In the genomic region with DNA sequence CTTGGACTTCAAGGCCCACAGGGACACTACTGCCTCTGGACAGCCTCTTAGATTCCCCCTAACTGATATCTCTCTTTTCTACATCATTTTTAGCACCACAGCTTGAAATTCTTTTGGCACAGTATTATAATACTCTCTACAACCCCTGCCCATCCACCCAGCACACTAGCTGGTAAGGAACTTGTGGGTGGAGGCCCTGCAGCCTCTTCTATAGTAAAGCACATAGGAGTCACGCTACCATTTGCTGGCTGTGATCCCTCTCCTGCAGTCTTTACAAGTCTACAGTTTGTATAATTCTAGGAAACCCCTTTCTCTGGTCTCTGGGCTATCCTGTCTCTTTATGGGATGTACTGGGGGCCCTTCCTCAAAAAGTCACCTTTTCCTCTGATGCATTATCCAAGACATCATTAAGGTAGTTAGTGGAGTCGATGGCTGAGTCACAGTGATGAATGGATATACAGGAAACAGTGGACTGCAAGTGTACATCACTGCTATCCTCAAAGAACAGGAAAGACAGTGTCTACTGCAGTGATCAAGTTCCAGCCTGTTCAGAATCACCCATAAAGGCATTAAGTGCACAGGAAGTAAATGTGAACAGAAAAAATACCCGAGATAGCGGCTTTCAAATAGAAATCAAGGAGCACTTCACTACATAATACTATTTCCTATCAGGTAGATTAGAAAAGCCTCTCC, we compare ENCODE assay signal across 9 cellular contexts. TPM values are rescaled to one million over a fixed set of nuclear protein-coding genes. Genes with fewer than 3 reads are reported as not detected.
A peak's percentile ranks its signal among the peaks of the same experiment; 100 is the strongest.
DNase-seq lines count a peak whose midpoint lies in the region; ATAC-seq and TF ChIP-seq lines count a peak whose summit lies in the region.
"Had no signal": no experiment of that assay in that cellular context is flagged by ENCODE, and none has a peak within 500 bp of the region (broad histone marks: within the 10 kb centered on the region; RNA-seq: fewer than 3 reads in every experiment).

No MANE protein-coding gene starts in this region.

- H3K36me3 Mint-ChIP-seq in activated naive CD4-positive, alpha-beta T cell treated with anti-CD3 and anti-CD28 coated beads, Interleukin-2, amount 10 ng/mL, durations not matched to agents 7 days and 5 days, result peaks cover 85% of the 10 kb centered on the region
- peaks cover 88% of the 10 kb centered on the region for H3K36me3 Mint-ChIP-seq in activated CD8-positive, alpha-beta T cell treated with anti-CD3 and anti-CD28 coated beads, Interleukin-2, amount 10 ng/mL, durations not matched to agents 7 days and 5 days (ENCODE audit: low read depth)
- H3K36me3 Mint-ChIP-seq in type B pancreatic cell, result peaks cover 44% of the 10 kb centered on the region

- CTCF ChIA-PET in activated naive CD4-positive, alpha-beta T cell treated with anti-CD3 and anti-CD28 coated beads, Interleukin-2, amount 10 ng/mL, durations not matched to agents 7 days and 5 days (lab: Charles Lee), result interaction anchor here (1.0 to 2.4 kb wide), 3 partner anchors 10 to 63 kb away, joined by 4 to 7 read pairs (median 4); partner anchors contain the start of gene STK17A
- CTCF ChIA-PET in activated CD8-positive, alpha-beta T cell treated with anti-CD3 and anti-CD28 coated beads, Interleukin-2, amount 10 ng/mL, durations not matched to agents 7 days and 5 days (lab: Charles Lee), result interaction anchor here (1.0 to 5.0 kb wide), 7 partner anchors 10 to 63 kb away, joined by 3 to 48 read pairs (median 6); partner anchors contain the start of gene STK17A

- no peak for DNase-seq in activated naive CD4-positive, alpha-beta T cell treated with anti-CD3 and anti-CD28 coated beads, Interleukin-2, amount 10 ng/mL, durations not matched to agents 7 days and 5 days
- no peak for DNase-seq in activated naive CD4-positive, alpha-beta T cell treated with anti-CD3 and anti-CD28 coated beads, Interleukin-2, amount 50 U/mL, for 16 hours
- DNase-seq in activated CD8-positive, alpha-beta T cell treated with anti-CD3 and anti-CD28 coated beads, Interleukin-2, amount 10 ng/mL, durations not matched to agents 7 days and 5 days, result no peak
- peak; percentile 77 for DNase-seq in iris pigment epithelial cell (ENCODE audit: low read depth)
- no peak for DNase-seq in type B pancreatic cell (ENCODE audit: extremely low spot score, unreplicated experiment)
- DNase-seq in NCI-H1048 (lab: John Stamatoyannopoulos, UW), result no peak
- no peak for DNase-seq in middle frontal gyrus (ENCODE audit: extremely low spot score, low spot score)
- DNase-seq in D341Med (ENCODE audit: low spot score), result no peak
- DNase-seq: stimulated activated CD4-positive, alpha-beta T cell treated with anti-CD3 and anti-CD28 coated beads, Interleukin-4, amount 100 ng/mL, for 4 hours had no signal

- no peaks in the 10 kb centered on the region for H3K9me3 Mint-ChIP-seq in activated naive CD4-positive, alpha-beta T cell treated with anti-CD3 and anti-CD28 coated beads, Interleukin-2, amount 10 ng/mL, durations not matched to agents 7 days and 5 days
- H3K9me3 Mint-ChIP-seq in activated CD8-positive, alpha-beta T cell treated with anti-CD3 and anti-CD28 coated beads, Interleukin-2, amount 10 ng/mL, durations not matched to agents 7 days and 5 days (ENCODE audit: insufficient read depth), result no peaks in the 10 kb centered on the region
- no peaks in the 10 kb centered on the region for H3K9me3 Mint-ChIP-seq in type B pancreatic cell

- TF ChIP-seq CTCF in type B pancreatic cell (conservative IDR thresholded peaks at IDR 0.05), result no peak

- POLR2A ChIA-PET in activated CD8-positive, alpha-beta T cell treated with anti-CD3 and anti-CD28 coated beads, Interleukin-2, amount 10 ng/mL, durations not matched to agents 7 days and 5 days (lab: Charles Lee), result interaction anchor here (0.8 to 4.2 kb wide), 3 partner anchors 11 to 53 kb away, joined by 3 to 31 read pairs (median 3); partner anchors contain the start of gene STK17A

- no peaks in the 10 kb centered on the region for H3K27me3 Mint-ChIP-seq in activated naive CD4-positive, alpha-beta T cell treated with anti-CD3 and anti-CD28 coated beads, Interleukin-2, amount 10 ng/mL, durations not matched to agents 7 days and 5 days
- no peaks in the 10 kb centered on the region for H3K27me3 Mint-ChIP-seq in activated CD8-positive, alpha-beta T cell treated with anti-CD3 and anti-CD28 coated beads, Interleukin-2, amount 10 ng/mL, durations not matched to agents 7 days and 5 days (ENCODE audit: low read depth)
- H3K27me3 Mint-ChIP-seq in type B pancreatic cell, result no peaks in the 10 kb centered on the region

- peak overlapping the region; percentile 92 for H3K27ac Mint-ChIP-seq in activated naive CD4-positive, alpha-beta T cell treated with anti-CD3 and anti-CD28 coated beads, Interleukin-2, amount 10 ng/mL, durations not matched to agents 7 days and 5 days
- peak overlapping the region; percentile 84 for H3K27ac Mint-ChIP-seq in activated CD8-positive, alpha-beta T cell treated with anti-CD3 and anti-CD28 coated beads, Interleukin-2, amount 10 ng/mL, durations not matched to agents 7 days and 5 days
- peak overlapping the region; percentile 20 for H3K27ac Mint-ChIP-seq in type B pancreatic cell

- H3K4me1 Mint-ChIP-seq in activated naive CD4-positive, alpha-beta T cell treated with anti-CD3 and anti-CD28 coated beads, Interleukin-2, amount 10 ng/mL, durations not matched to agents 7 days and 5 days, result peaks cover 85% of the 10 kb centered on the region
- H3K4me1 Mint-ChIP-seq in activated CD8-positive, alpha-beta T cell treated with anti-CD3 and anti-CD28 coated beads, Interleukin-2, amount 10 ng/mL, durations not matched to agents 7 days and 5 days (ENCODE audit: low read depth), result peaks cover 76% of the 10 kb centered on the region
- H3K4me1 Mint-ChIP-seq in type B pancreatic cell (ENCODE audit: unreplicated experiment), result peaks cover 14% of the 10 kb centered on the region

- peak overlapping the region; percentile 48 for H3K4me3 Mint-ChIP-seq in activated naive CD4-positive, alpha-beta T cell treated with anti-CD3 and anti-CD28 coated beads, Interleukin-2, amount 10 ng/mL, durations not matched to agents 7 days and 5 days
- peak overlapping the region; percentile 13 for H3K4me3 Mint-ChIP-seq in activated CD8-positive, alpha-beta T cell treated with anti-CD3 and anti-CD28 coated beads, Interleukin-2, amount 10 ng/mL, durations not matched to agents 7 days and 5 days
- no peak overlapping the region for H3K4me3 Mint-ChIP-seq in type B pancreatic cell

- ATAC-seq in activated CD8-positive, alpha-beta T cell treated with anti-CD3 and anti-CD28 coated beads, Interleukin-2, amount 10 ng/mL, durations not matched to agents 7 days and 5 days, result peak; percentile 71

RNA-seq across cellular contexts. Expression of gene STK17A, which starts 54.4 kb away (rescaled TPM):
- total RNA-seq in activated CD8-positive, alpha-beta T cell treated with anti-CD3 and anti-CD28 coated beads, Interleukin-2, amount 10 ng/mL, durations not matched to agents 7 days and 5 days, result 10 to 100 TPM; 67.9 to 69.0 TPM
- 11.0 and 16.7 TPM in 2 replicates for total RNA-seq in type B pancreatic cell (ENCODE audit: low replicate concordance)

Comparison
In these comparisons a context has a peak if more than half of its experiments do, and no peak if none do; other contexts are left out.
1. H3K27ac Mint-ChIP-seq: peak in every context shown above with its lines; median percentile 92 in activated naive CD4-positive, alpha-beta T cell treated with anti-CD3 and anti-CD28 coated beads, Interleukin-2, amount 10 ng/mL, durations not matched to agents 7 days and 5 days; 84 in activated CD8-positive, alpha-beta T cell treated with anti-CD3 and anti-CD28 coated beads, Interleukin-2, amount 10 ng/mL, durations not matched to agents 7 days and 5 days; 20 in type B pancreatic cell.